8 cellular contexts compared by ENCODE assay signal in genomic region chr17:48483471-48484131, GRCh38. TPM values are rescaled to one million over a fixed set of nuclear protein-coding genes. Genes with fewer than 3 reads are reported as not detected.
A peak's percentile ranks its signal among the peaks of the same experiment; 100 is the strongest.
DNase-seq lines count a peak whose midpoint lies in the region; ATAC-seq and TF ChIP-seq lines count a peak whose summit lies in the region.

No MANE protein-coding gene starts in this region.

- TF ChIP-seq CTCF in natural killer cell (IDR thresholded peaks at IDR 0.05) (no peak), MCF 10A (IDR thresholded peaks at IDR 0.05; ENCODE audit: unreplicated experiment) (no peak), retinal pigment epithelial cell (conservative IDR thresholded peaks at IDR 0.05; ENCODE audit: low read depth, low read length) (no peak)

- CTCF ChIA-PET in MCF 10A (lab: Yijun Ruan, JAX): interaction anchor here (0.6 to 1.3 kb wide), 3 partner anchors 8 to 549 kb away, joined by 3 read pairs; no protein-coding TSS in a partner anchor

- H3K9me3 Mint-ChIP-seq in natural killer cell treated with Interleukin-12 subunit alpha and Interleukin-12 subunit beta and Interleukin-15 and Interleukin-18, amount 100 ng/mL, for 72 hours: no peaks in the 10 kb centered on the region
- no peaks in the 10 kb centered on the region for H3K9me3 Mint-ChIP-seq in natural killer cell
- no peaks in the 10 kb centered on the region for H3K9me3 Mint-ChIP-seq in MCF 10A (ENCODE audit: unreplicated experiment)

- POLR2A ChIA-PET in MCF 10A (lab: Yijun Ruan, JAX): interaction anchor here (0.5 kb wide), 1 partner anchor 172 kb away, joined by 3 read pairs; no protein-coding TSS in a partner anchor

- peak overlapping the region; percentile 56 to 57 for H3K27ac Mint-ChIP-seq in natural killer cell treated with Interleukin-12 subunit alpha and Interleukin-12 subunit beta and Interleukin-15 and Interleukin-18, amount 100 ng/mL, for 72 hours
- H3K27ac Mint-ChIP-seq in natural killer cell (peak overlapping the region in 1 of 2 donors; percentile 48), MCF 10A (ENCODE audit: low read depth, unreplicated experiment) (peak overlapping the region; percentile 33)

- ATAC-seq in natural killer cell treated with Interleukin-12 subunit alpha and Interleukin-12 subunit beta and Interleukin-15 and Interleukin-18, amount 100 ng/mL, for 72 hours: peak in 1 of 2 donors; percentile 24
- ATAC-seq in natural killer cell (no peak), HG02870 (IDR thresholded peaks at IDR 0.05; ENCODE audit: unreplicated experiment) (no peak)

- H3K4me1 Mint-ChIP-seq in natural killer cell treated with Interleukin-12 subunit alpha and Interleukin-12 subunit beta and Interleukin-15 and Interleukin-18, amount 100 ng/mL, for 72 hours (ENCODE audit: low read depth in 2 of 2): peaks cover 25 to 45% of the 10 kb centered on the region in 2 donors
- H3K4me1 Mint-ChIP-seq in natural killer cell (peaks cover 15 to 32% of the 10 kb centered on the region in 2 donors), MCF 10A (ENCODE audit: insufficient read depth, unreplicated experiment) (peaks cover 34% of the 10 kb centered on the region)

- H3K36me3 Mint-ChIP-seq in natural killer cell treated with Interleukin-12 subunit alpha and Interleukin-12 subunit beta and Interleukin-15 and Interleukin-18, amount 100 ng/mL, for 72 hours: no peaks in the 10 kb centered on the region
- H3K36me3 Mint-ChIP-seq in natural killer cell: no peaks in the 10 kb centered on the region
- no peaks in the 10 kb centered on the region for H3K36me3 Mint-ChIP-seq in MCF 10A (ENCODE audit: insufficient read depth, unreplicated experiment)

- H3K4me3 ChIP-seq in retinal pigment epithelial cell (ENCODE audit: low read length): no peak overlapping the region

- DNase-seq in natural killer cell treated with Interleukin-12 subunit alpha and Interleukin-12 subunit beta and Interleukin-15 and Interleukin-18, amount 100 ng/mL, for 72 hours (ENCODE audit: low spot score): no peak
- no peak for DNase-seq in natural killer cell
- peak; percentile 46 for DNase-seq in RKO (ENCODE audit: low spot score)
- DNase-seq in MCF 10A (ENCODE audit: unreplicated experiment): peak; percentile 85
- peak; percentile 60 for DNase-seq in retinal pigment epithelial cell (ENCODE audit: low read depth)
- DNase-seq in hippocampal formation (lab: John Stamatoyannopoulos, UW): no peak
- DNase-seq in NCI-H345 treated with DMSO at 0.1 percent for 48 hours (lab: John Stamatoyannopoulos, UW; ENCODE audit: unreplicated experiment): no peak

- intact Hi-C loops in natural killer cell (cut with micrococcal nuclease) (no loop called here), MCF 10A (cut with micrococcal nuclease) (no loop called here)

- BruUV-seq in MCF 10A (replicated peaks; lab: Mats Ljungman, UMichigan): no TSS peak

- H3K27me3 Mint-ChIP-seq in natural killer cell treated with Interleukin-12 subunit alpha and Interleukin-12 subunit beta and Interleukin-15 and Interleukin-18, amount 100 ng/mL, for 72 hours: no peaks in the 10 kb centered on the region
- H3K27me3 Mint-ChIP-seq in natural killer cell (ENCODE audit: low read depth in 2 of 2): peaks cover 0 to 8% of the 10 kb centered on the region in 2 donors
- no peaks in the 10 kb centered on the region for H3K27me3 Mint-ChIP-seq in MCF 10A (ENCODE audit: insufficient read depth, unreplicated experiment)

- peak overlapping the region; percentile 25 for H3K4me3 Mint-ChIP-seq in natural killer cell treated with Interleukin-12 subunit alpha and Interleukin-12 subunit beta and Interleukin-15 and Interleukin-18, amount 100 ng/mL, for 72 hours
- H3K4me3 Mint-ChIP-seq in natural killer cell (no peak overlapping the region), MCF 10A (ENCODE audit: unreplicated experiment) (no peak overlapping the region)

RNA-seq across cellular contexts. Expression of gene HOXB1, which starts 47.2 kb away (rescaled TPM):
- not detected for total RNA-seq in natural killer cell treated with Interleukin-12 subunit alpha and Interleukin-12 subunit beta and Interleukin-15 and Interleukin-18, amount 100 ng/mL, for 72 hours
- total RNA-seq in natural killer cell: not detected
- not detected in 2 replicates for total RNA-seq in MCF 10A (2022)

RNA-seq across cellular contexts. Expression of gene SKAP1, which starts 53.6 kb away (rescaled TPM):
- 10 to 100 TPM; 40.9 to 44.9 TPM for total RNA-seq in natural killer cell treated with Interleukin-12 subunit alpha and Interleukin-12 subunit beta and Interleukin-15 and Interleukin-18, amount 100 ng/mL, for 72 hours
- total RNA-seq in natural killer cell (100 to 1,000 TPM; 168 to 227 (median 190) TPM), MCF 10A (2022) (not detected in 2 replicates)

Comparison
In these comparisons a context has a peak if more than half of its experiments do, and no peak if none do; other contexts are left out.
1. DNase-seq: peak in RKO (single experiment), MCF 10A (single experiment) and retinal pigment epithelial cell (single experiment); none in natural killer cell treated with Interleukin-12 subunit alpha and Interleukin-12 subunit beta and Interleukin-15 and Interleukin-18, amount 100 ng/mL, for 72 hours (single experiment), natural killer cell (single experiment), hippocampal formation (0 of 2) and NCI-H345 treated with DMSO at 0.1 percent for 48 hours (single experiment).
2. RNA of gene SKAP1, which starts 53.6 kb away (total RNA-seq): 168 to 227 TPM in natural killer cell and 40.9 to 44.9 TPM in natural killer cell treated with Interleukin-12 subunit alpha and Interleukin-12 subunit beta and Interleukin-15 and Interleukin-18, amount 100 ng/mL, for 72 hours; not detected in MCF 10A; every median in the first group is over 10 times any median in the second.